1 cellular context compared by ENCODE assay signal in the genomic region with DNA sequence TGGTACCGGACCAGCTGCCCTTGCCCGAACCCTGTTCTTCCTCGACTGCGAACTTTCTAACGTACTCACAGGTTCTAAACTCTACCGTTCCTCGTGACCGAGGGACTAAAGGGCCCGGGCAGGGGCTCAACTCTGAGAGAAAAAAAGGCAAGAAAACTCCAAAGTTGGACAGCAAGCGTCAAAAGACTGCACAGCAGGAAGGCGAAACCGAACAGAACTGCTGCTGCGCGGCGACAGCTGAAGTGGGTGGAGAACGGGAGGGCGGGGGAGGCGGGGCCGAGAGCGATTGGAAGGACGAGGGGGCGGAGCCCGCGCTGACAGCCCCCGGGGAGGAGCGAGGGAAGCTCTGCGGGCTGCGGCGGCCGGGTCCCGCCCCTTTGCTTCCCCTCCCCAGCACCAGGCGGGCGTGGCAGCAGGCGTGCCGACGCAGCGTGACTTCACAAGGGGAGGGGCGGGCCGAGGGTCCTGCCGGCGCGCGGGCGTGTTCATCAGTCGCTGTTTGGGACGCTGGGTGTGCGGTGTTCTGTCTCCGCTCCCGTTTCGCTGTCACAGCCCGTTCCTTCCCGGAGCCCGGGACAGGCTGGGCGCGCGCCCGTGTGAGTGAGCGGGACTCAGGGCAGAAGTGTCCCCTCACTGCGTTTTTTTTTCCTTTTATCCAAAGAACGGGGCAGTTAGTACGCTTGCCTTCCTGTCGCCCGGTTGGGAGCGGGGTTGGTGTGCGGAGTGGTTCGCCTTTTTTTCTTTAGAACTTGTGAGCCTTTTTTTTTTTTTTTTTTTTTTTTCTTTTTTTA.
TF ChIP-seq lines count a peak whose summit lies in the region.

A gene with protein sequence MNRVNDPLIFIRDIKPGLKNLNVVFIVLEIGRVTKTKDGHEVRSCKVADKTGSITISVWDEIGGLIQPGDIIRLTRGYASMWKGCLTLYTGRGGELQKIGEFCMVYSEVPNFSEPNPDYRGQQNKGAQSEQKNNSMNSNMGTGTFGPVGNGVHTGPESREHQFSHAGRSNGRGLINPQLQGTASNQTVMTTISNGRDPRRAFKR (plus strand): TSS at position 491 of the 791 bp plus-strand sequence. CDS start 479 bp downstream, outside the sequence.

TF ChIP-seq in HepG2, 621 proteins besides CTCF, POLR2A, EP300 and RAD21 (continued from another document and continues in another):
- TF ChIP-seq ZNF574 (CRISPR knock-in tag; IDR thresholded peaks at IDR 0.05) (peak; percentile 87), SNAPC4 (CRISPR knock-in tag; IDR thresholded peaks at IDR 0.05) (peak; percentile 25; the same call in 1 of the 2 replicates), ZNF431 (CRISPR knock-in tag; IDR thresholded peaks at IDR 0.05; ENCODE audit: borderline replicate concordance, low read depth) (peak; percentile 93), RAD51 (IDR thresholded peaks at IDR 0.05; ENCODE audit: borderline replicate concordance) (no peak), ZBTB14 (CRISPR knock-in tag; IDR thresholded peaks at IDR 0.05) (peak; percentile 88), RFXANK (CRISPR knock-in tag; IDR thresholded peaks at IDR 0.05) (peak; percentile 86; the same call in 1 of the 2 replicates), PHF5A (CRISPR knock-in tag; IDR thresholded peaks at IDR 0.05; ENCODE audit: low read depth, unreplicated experiment) (no peak), MTA3 (CRISPR knock-in tag; IDR thresholded peaks at IDR 0.05) (no peak), ZNF30 (CRISPR knock-in tag; IDR thresholded peaks at IDR 0.05) (no peak), ZNF232 (CRISPR knock-in tag; IDR thresholded peaks at IDR 0.05; ENCODE audit: borderline replicate concordance) (peak; percentile 91), ZNF260 (CRISPR knock-in tag; IDR thresholded peaks at IDR 0.05; ENCODE audit: borderline replicate concordance, low read depth) (no peak), SRSF9 (IDR thresholded peaks at IDR 0.05; ENCODE audit: borderline replicate concordance, insufficient read depth, low read depth, low read length, poor library complexity, severe bottlenecking) (no peak), MATR3 (CRISPR knock-in tag; IDR thresholded peaks at IDR 0.05) (no peak), ZNF362 (CRISPR knock-in tag; IDR thresholded peaks at IDR 0.05; ENCODE audit: borderline replicate concordance) (peak; percentile 89), CREM (IDR thresholded peaks at IDR 0.05) (no peak), CREM (CRISPR knock-in tag; IDR thresholded peaks at IDR 0.05) (no peak), ZNF367 (CRISPR knock-in tag; IDR thresholded peaks at IDR 0.05; ENCODE audit: borderline replicate concordance) (peak; percentile 91; the same call in 1 of the 2 replicates), ZNF546 (CRISPR knock-in tag; conservative IDR thresholded peaks at IDR 0.05) (no peak), REL (CRISPR knock-in tag; conservative IDR thresholded peaks at IDR 0.05) (peak; percentile 68; the same call in 1 of the 2 replicates), ZNF619 (CRISPR knock-in tag; IDR thresholded peaks at IDR 0.05) (peak; percentile 93; the same call in 1 of the 2 replicates), AHR (CRISPR knock-in tag; IDR thresholded peaks at IDR 0.05) (peak; percentile 97), ZNF713 (CRISPR knock-in tag; IDR thresholded peaks at IDR 0.05) (no peak), ISX (CRISPR knock-in tag; conservative IDR thresholded peaks at IDR 0.05) (0 out of 2 replicates have a peak, but pooled peaks have one; percentile 88), SIN3B (IDR thresholded peaks at IDR 0.05; ENCODE audit: low read length) (no peak), SMAD9 (CRISPR knock-in tag; IDR thresholded peaks at IDR 0.05) (0 out of 2 replicates have a peak, but pooled peaks have one; percentile 20), ZNF234 (CRISPR knock-in tag; conservative IDR thresholded peaks at IDR 0.05) (no peak), ZNF749 (CRISPR knock-in tag; IDR thresholded peaks at IDR 0.05; ENCODE audit: borderline replicate concordance) (no peak), HIVEP1 (CRISPR knock-in tag; IDR thresholded peaks at IDR 0.05) (0 out of 2 replicates have a peak, but pooled peaks have one; percentile 10), SNRNP70 (IDR thresholded peaks at IDR 0.05; ENCODE audit: low read depth, low read length) (no peak), SALL2 (CRISPR knock-in tag; IDR thresholded peaks at IDR 0.05) (peak; percentile 99), NR2F2 (IDR thresholded peaks at IDR 0.05; ENCODE audit: borderline replicate concordance, low read depth) (no peak), ZFP82 (CRISPR knock-in tag; IDR thresholded peaks at IDR 0.05; ENCODE audit: borderline replicate concordance) (peak; percentile 80; the same call in 1 of the 2 replicates), FOXO4 (CRISPR knock-in tag; conservative IDR thresholded peaks at IDR 0.05) (no peak), POGK (CRISPR knock-in tag; conservative IDR thresholded peaks at IDR 0.05) (peak; percentile 91), AGO1 (IDR thresholded peaks at IDR 0.05; ENCODE audit: low read depth, low read length, poor library complexity, severe bottlenecking) (peak; percentile 65), IRX3 (CRISPR knock-in tag; IDR thresholded peaks at IDR 0.05; ENCODE audit: borderline replicate concordance, low read depth) (no peak; the same call in 1 of the 2 replicates), RFX3 (CRISPR knock-in tag; IDR thresholded peaks at IDR 0.05) (no peak), CENPT (CRISPR knock-in tag; IDR thresholded peaks at IDR 0.05; ENCODE audit: low read depth) (no peak)
- TF ChIP-seq, protein P1, sequence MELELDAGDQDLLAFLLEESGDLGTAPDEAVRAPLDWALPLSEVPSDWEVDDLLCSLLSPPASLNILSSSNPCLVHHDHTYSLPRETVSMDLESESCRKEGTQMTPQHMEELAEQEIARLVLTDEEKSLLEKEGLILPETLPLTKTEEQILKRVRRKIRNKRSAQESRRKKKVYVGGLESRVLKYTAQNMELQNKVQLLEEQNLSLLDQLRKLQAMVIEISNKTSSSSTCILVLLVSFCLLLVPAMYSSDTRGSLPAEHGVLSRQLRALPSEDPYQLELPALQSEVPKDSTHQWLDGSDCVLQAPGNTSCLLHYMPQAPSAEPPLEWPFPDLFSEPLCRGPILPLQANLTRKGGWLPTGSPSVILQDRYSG (CRISPR knock-in tag; IDR thresholded peaks at IDR 0.05): peak; percentile 73
- TF ChIP-seq, protein P2, sequence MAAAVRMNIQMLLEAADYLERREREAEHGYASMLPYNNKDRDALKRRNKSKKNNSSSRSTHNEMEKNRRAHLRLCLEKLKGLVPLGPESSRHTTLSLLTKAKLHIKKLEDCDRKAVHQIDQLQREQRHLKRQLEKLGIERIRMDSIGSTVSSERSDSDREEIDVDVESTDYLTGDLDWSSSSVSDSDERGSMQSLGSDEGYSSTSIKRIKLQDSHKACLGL (CRISPR knock-in tag; IDR thresholded peaks at IDR 0.05): peak; percentile 93
- TF ChIP-seq, protein P3, sequence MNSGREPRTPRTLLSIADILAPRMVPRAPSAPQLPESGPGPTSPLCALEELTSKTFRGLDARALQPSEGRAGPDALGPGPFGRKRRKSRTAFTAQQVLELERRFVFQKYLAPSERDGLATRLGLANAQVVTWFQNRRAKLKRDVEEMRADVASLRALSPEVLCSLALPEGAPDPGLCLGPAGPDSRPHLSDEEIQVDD (CRISPR knock-in tag; IDR thresholded peaks at IDR 0.05; ENCODE audit: borderline replicate concordance): no peak
- TF ChIP-seq, protein P4, sequence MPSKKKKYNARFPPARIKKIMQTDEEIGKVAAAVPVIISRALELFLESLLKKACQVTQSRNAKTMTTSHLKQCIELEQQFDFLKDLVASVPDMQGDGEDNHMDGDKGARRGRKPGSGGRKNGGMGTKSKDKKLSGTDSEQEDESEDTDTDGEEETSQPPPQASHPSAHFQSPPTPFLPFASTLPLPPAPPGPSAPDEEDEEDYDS (CRISPR knock-in tag; IDR thresholded peaks at IDR 0.05): peak; percentile 99
